21 cellular contexts compared by ENCODE assay signal in genomic region chr5:17037751-17038150, GRCh38.
DNase-seq lines count a peak whose midpoint lies in the region; ATAC-seq and TF ChIP-seq lines count a peak whose summit lies in the region.
"Had no signal": no experiment of that assay in that cellular context is flagged by ENCODE, and none has a peak within 500 bp of the region (broad histone marks: within the 10 kb centered on the region; RNA-seq: fewer than 3 reads in every experiment).

No MANE protein-coding gene starts in this region.

- intact Hi-C loops in Caco-2 (cut with micrococcal nuclease; ENCODE audit: unreplicated experiment): no loop called here

- H3K4me3 ChIP-seq in AG10803 (ENCODE audit: low read length) (no peak overlapping the region), astrocyte of the spinal cord (ENCODE audit: low read depth, low read length) (no peak overlapping the region), Caco-2 (ENCODE audit: low read depth, low read length) (no peak overlapping the region)
- H3K4me3 ChIP-seq: smooth muscle cell had no signal

- no peaks in the 10 kb centered on the region; the same call in 1 of the 2 replicates for H3K27me3 Mint-ChIP-seq in HFFc6 (ENCODE audit: insufficient read depth)
- no peaks in the 10 kb centered on the region for H3K27me3 Mint-ChIP-seq in activated naive CD4-positive, alpha-beta T cell treated with anti-CD3 and anti-CD28 coated beads, Interleukin-2, amount 10 ng/mL, durations not matched to agents 7 days and 5 days
- H3K27me3 Mint-ChIP-seq in Caco-2 (ENCODE audit: insufficient read depth, unreplicated experiment): no peaks in the 10 kb centered on the region

- H3K4me1 ChIP-seq in Caco-2: no peaks in the 10 kb centered on the region

- CTCF ChIA-PET in activated naive CD4-positive, alpha-beta T cell treated with anti-CD3 and anti-CD28 coated beads, Interleukin-2, amount 10 ng/mL, durations not matched to agents 7 days and 5 days (lab: Charles Lee): no interaction called here
- CTCF ChIA-PET in Caco-2 (lab: Charles Lee): no interaction called here

- no peaks in the 10 kb centered on the region for H3K9me3 Mint-ChIP-seq in HFFc6
- peaks cover 7% of the 10 kb centered on the region for H3K9me3 Mint-ChIP-seq in activated naive CD4-positive, alpha-beta T cell treated with anti-CD3 and anti-CD28 coated beads, Interleukin-2, amount 10 ng/mL, durations not matched to agents 7 days and 5 days
- H3K9me3 Mint-ChIP-seq in Caco-2 (ENCODE audit: unreplicated experiment): no peaks in the 10 kb centered on the region
- H3K9me3 Mint-ChIP-seq: mesothelial cell of epicardium had no signal

- peak; percentile 46 for DNase-seq in AG10803 (ENCODE audit: low read depth)
- peak; percentile 41 for DNase-seq in HFFc6
- DNase-seq in astrocyte of the spinal cord (ENCODE audit: low read depth, low spot score): peak; percentile 54
- DNase-seq in kidney tubule cell (ENCODE audit: low spot score): peak; percentile 52
- DNase-seq in activated naive CD4-positive, alpha-beta T cell treated with anti-CD3 and anti-CD28 coated beads, Interleukin-2, amount 10 ng/mL, durations not matched to agents 7 days and 5 days: no peak
- no peak for DNase-seq in Caco-2
- DNase-seq: ACHN; activated CD4-positive, alpha-beta T cell treated with anti-CD3 and anti-CD28 coated beads, Interleukin-2, amount 50 U/mL, for 48 hours; activated naive CD4-positive, alpha-beta T cell; aorta; endodermal cell; NCI-H1092 treated with DMSO at 0.1 percent for 48 hours; NCI-H2081 treated with DMSO at 0.1 percent for 48 hours; NCI-H526; SIG-M5; stimulated activated CD4-positive, alpha-beta T cell treated with anti-CD3 and anti-CD28 coated beads, Interleukin-4, amount 100 ng/mL, for 24 hours had no signal

- no peaks in the 10 kb centered on the region for H3K9me3 ChIP-seq in Caco-2

- BruUV-seq in Caco-2 (replicated peaks; lab: Mats Ljungman, UMichigan): no TSS peak

- ATAC-seq in HG02571 (IDR thresholded peaks at IDR 0.05; ENCODE audit: unreplicated experiment): no peak
- ATAC-seq in GM21360 (IDR thresholded peaks at IDR 0.05; ENCODE audit: unreplicated experiment): no peak

- no peaks in the 10 kb centered on the region for H3K36me3 ChIP-seq in Caco-2 (ENCODE audit: control insufficient read depth, insufficient read depth, low read length)

- peaks cover 22% of the 10 kb centered on the region for H3K4me1 Mint-ChIP-seq in HFFc6 (ENCODE audit: low read depth)
- no peaks in the 10 kb centered on the region for H3K4me1 Mint-ChIP-seq in activated naive CD4-positive, alpha-beta T cell treated with anti-CD3 and anti-CD28 coated beads, Interleukin-2, amount 10 ng/mL, durations not matched to agents 7 days and 5 days
- H3K4me1 Mint-ChIP-seq in Caco-2 (ENCODE audit: low read depth, unreplicated experiment): no peaks in the 10 kb centered on the region
- H3K4me1 Mint-ChIP-seq: endodermal cell had no signal

- H3K4me3 Mint-ChIP-seq in HFFc6 (peak overlapping the region; percentile 44), Caco-2 (ENCODE audit: unreplicated experiment) (no peak overlapping the region)
- H3K4me3 Mint-ChIP-seq in activated naive CD4-positive, alpha-beta T cell treated with anti-CD3 and anti-CD28 coated beads, Interleukin-2, amount 10 ng/mL, durations not matched to agents 7 days and 5 days: no peak overlapping the region
- H3K4me3 Mint-ChIP-seq: endodermal cell, mesothelial cell of epicardium, nephron progenitor cell had no signal

- POLR2A ChIA-PET in Caco-2 (lab: Charles Lee): interaction anchor here (0.6 kb wide), 1 partner anchor 29 kb away, joined by 9 read pairs; no protein-coding TSS in a partner anchor

- H3K27me3 ChIP-seq in Caco-2 (replicated peaks; ENCODE audit: control insufficient read depth, insufficient read depth, low read length): no peaks in the 10 kb centered on the region

- H3K27ac Mint-ChIP-seq in HFFc6 (peak overlapping the region; percentile 71), Caco-2 (ENCODE audit: unreplicated experiment) (no peak overlapping the region)
- H3K27ac Mint-ChIP-seq in activated naive CD4-positive, alpha-beta T cell treated with anti-CD3 and anti-CD28 coated beads, Interleukin-2, amount 10 ng/mL, durations not matched to agents 7 days and 5 days: no peak overlapping the region
- H3K27ac Mint-ChIP-seq: endodermal cell, mesothelial cell of epicardium, nephron progenitor cell had no signal

- H3K36me3 Mint-ChIP-seq in HFFc6 (ENCODE audit: low read depth): no peaks in the 10 kb centered on the region
- H3K36me3 Mint-ChIP-seq in activated naive CD4-positive, alpha-beta T cell treated with anti-CD3 and anti-CD28 coated beads, Interleukin-2, amount 10 ng/mL, durations not matched to agents 7 days and 5 days: no peaks in the 10 kb centered on the region
- H3K36me3 Mint-ChIP-seq in Caco-2 (ENCODE audit: insufficient read depth, unreplicated experiment): no peaks in the 10 kb centered on the region
- H3K36me3 Mint-ChIP-seq: mesothelial cell of epicardium had no signal

- TF ChIP-seq CTCF in AG10803 (conservative IDR thresholded peaks at IDR 0.05; ENCODE audit: low read length): no peak
- no peak for TF ChIP-seq CTCF in HFFc6 (IDR thresholded peaks at IDR 0.05)
- TF ChIP-seq CTCF in astrocyte of the spinal cord (IDR thresholded peaks at IDR 0.05; ENCODE audit: low read depth, low read length): no peak
- no peak for TF ChIP-seq CTCF in Caco-2 (IDR thresholded peaks at IDR 0.05; ENCODE audit: insufficient read depth in 1 of 2, low read depth in 1 of 2, low read length in 1 of 2, severe bottlenecking in 1 of 2, unreplicated experiment in 1 of 2)

- in situ Hi-C loops in astrocyte of the spinal cord (cut with HindIII; ENCODE audit: low sequenced_read_pairs): no loop called here

Comparison
In these comparisons a context has a peak if more than half of its experiments do, and no peak if none do; other contexts are left out.
1. DNase-seq: peak in AG10803 (single experiment), HFFc6 (single experiment), astrocyte of the spinal cord (single experiment) and kidney tubule cell (single experiment); none in activated naive CD4-positive, alpha-beta T cell treated with anti-CD3 and anti-CD28 coated beads, Interleukin-2, amount 10 ng/mL, durations not matched to agents 7 days and 5 days (single experiment) and Caco-2 (0 of 2).